ENCODE assay signal across 11 cellular contexts in genomic region chr12:70721216-70721615, GRCh38.
"Had no signal": no experiment of that assay in that cellular context is flagged by ENCODE, and none has a peak within 500 bp of the region (broad histone marks: within the 10 kb centered on the region; RNA-seq: fewer than 3 reads in every experiment).

No MANE protein-coding gene starts in this region.

- H3K27ac ChIP-seq: prostate gland had no signal

- H3K36me3 ChIP-seq: adrenal gland, prostate gland, tibial nerve had no signal

- DNase-seq: activated naive CD4-positive, alpha-beta T cell treated with anti-CD3 and anti-CD28 coated beads, Interleukin-2, amount 50 U/mL, for 16 hours; central memory CD4-positive, alpha-beta T cell; immature natural killer cell; left colon; occipital lobe; SK-N-SH; stimulated activated CD4-positive, alpha-beta T cell treated with anti-CD3 and anti-CD28 coated beads, Interleukin-15, amount 100 ng/mL, for 24 hours; stimulated activated CD4-positive, alpha-beta T cell treated with anti-CD3 and anti-CD28 coated beads, Interleukin-4, amount 100 ng/mL, for 4 hours had no signal

- H3K4me3 ChIP-seq: adrenal gland, prostate gland, tibial nerve had no signal

- H3K4me1 ChIP-seq: adrenal gland, prostate gland had no signal

- ATAC-seq: left colon had no signal

- H3K9me3 ChIP-seq: adrenal gland, prostate gland, SK-N-SH, tibial nerve had no signal

- H3K27me3 ChIP-seq: adrenal gland, tibial nerve had no signal
